Comparison of ENCODE assay signal across 12 cellular contexts in genomic region chr4:104591505-104591904, GRCh38.
DNase-seq lines count a peak whose midpoint lies in the region; ATAC-seq and TF ChIP-seq lines count a peak whose summit lies in the region.
"Had no signal": no experiment of that assay in that cellular context is flagged by ENCODE, and none has a peak within 500 bp of the region (broad histone marks: within the 10 kb centered on the region; RNA-seq: fewer than 3 reads in every experiment).

No MANE protein-coding gene starts in this region.

- H3K79me2 ChIP-seq in parathyroid adenoma = no peaks in the 10 kb centered on the region

- H3K9me3 ChIP-seq in heart right ventricle (no peaks in the 10 kb centered on the region), parathyroid adenoma (ENCODE audit: control insufficient read depth, low read length) (no peaks in the 10 kb centered on the region)

- no peak overlapping the region for H3K27ac Mint-ChIP-seq in chondrocyte (ENCODE audit: unreplicated experiment)
- H3K27ac Mint-ChIP-seq: CD4-positive, CD25-positive, alpha-beta regulatory T cell had no signal

- no peak overlapping the region for H3K4me2 ChIP-seq in parathyroid adenoma (ENCODE audit: low read length)

- DNase-seq in HT-29 (ENCODE audit: low spot score) (peak; percentile 17), NCI-H345 treated with DMSO at 0.1 percent for 48 hours (lab: John Stamatoyannopoulos, UW; ENCODE audit: unreplicated experiment) (peak; percentile 82), heart right ventricle (peak; percentile 19 to 45), chondrocyte (ENCODE audit: low spot score) (no peak), superior temporal gyrus (ENCODE audit: extremely low spot score) (no peak)
- DNase-seq: activated CD4-positive, alpha-beta T cell treated with anti-CD3 and anti-CD28 coated beads, Interleukin-2, amount 50 U/mL, for 4 hours; CD4-positive, CD25-positive, alpha-beta regulatory T cell had no signal

- H3K4me1 ChIP-seq in heart right ventricle = peaks cover 0 to 23% (median 6%) of the 10 kb centered on the region in 9 donors
- peaks cover 7% of the 10 kb centered on the region for H3K4me1 ChIP-seq in parathyroid adenoma

- peak overlapping the region; percentile 60 for H2AFZ ChIP-seq in parathyroid adenoma

- peak; percentile 46 to 89 (median 77) for ATAC-seq in heart right ventricle
- no peak for ATAC-seq in GM19023 (IDR thresholded peaks at IDR 0.05; ENCODE audit: unreplicated experiment)
- no peak for ATAC-seq in HG03432 (IDR thresholded peaks at IDR 0.05; ENCODE audit: unreplicated experiment)

- TF ChIP-seq CTCF in heart right ventricle (IDR thresholded peaks at IDR 0.05) = no peak
- no peak for TF ChIP-seq CTCF in parathyroid adenoma (IDR thresholded peaks at IDR 0.05)
- TF ChIP-seq CTCF in chondrocyte (IDR thresholded peaks at IDR 0.05) = no peak

- no peak overlapping the region for H3K4me3 Mint-ChIP-seq in chondrocyte (ENCODE audit: unreplicated experiment)
- H3K4me3 Mint-ChIP-seq: CD4-positive, CD25-positive, alpha-beta regulatory T cell had no signal

- H3K4me3 ChIP-seq in heart right ventricle = no peak overlapping the region
- no peak overlapping the region for H3K4me3 ChIP-seq in parathyroid adenoma (ENCODE audit: low read depth, low read length)

- no peaks in the 10 kb centered on the region for H3K27me3 ChIP-seq in heart right ventricle
- H3K27me3 ChIP-seq in parathyroid adenoma (ENCODE audit: control insufficient read depth, insufficient read depth, low read length) = no peaks in the 10 kb centered on the region

- 34 to 47% methylated on average over 2 of the region's 2 CpGs for WGBS in heart right ventricle, 2 donors

- H3K36me3 Mint-ChIP-seq in chondrocyte (ENCODE audit: low read depth) = no peaks in the 10 kb centered on the region
- H3K36me3 Mint-ChIP-seq: brain; CD4-positive, CD25-positive, alpha-beta regulatory T cell had no signal

- H3K27ac ChIP-seq in heart right ventricle = no peak overlapping the region
- peak overlapping the region; percentile 34 for H3K27ac ChIP-seq in parathyroid adenoma
- H3K27ac ChIP-seq: RWPE1 had no signal

- intact Hi-C loops in heart right ventricle (cut with DNase I) = loop anchor here in 1 of 10 donors (5.0 kb wide), 1 partner anchor 99 kb away; the partner anchor contains the start of gene CXXC4

- H3K4me1 Mint-ChIP-seq in chondrocyte (ENCODE audit: low read depth) = peaks cover 5% of the 10 kb centered on the region
- H3K4me1 Mint-ChIP-seq: CD4-positive, CD25-positive, alpha-beta regulatory T cell had no signal

- H3K36me3 ChIP-seq in heart right ventricle (no peaks in the 10 kb centered on the region), parathyroid adenoma (ENCODE audit: control insufficient read depth, insufficient read depth, low read length) (no peaks in the 10 kb centered on the region)

- no peaks in the 10 kb centered on the region for H3K9me3 Mint-ChIP-seq in chondrocyte (ENCODE audit: low read depth)
- H3K9me3 Mint-ChIP-seq: brain had no signal

- no peak overlapping the region for H3K9ac ChIP-seq in parathyroid adenoma

- H3K27me3 Mint-ChIP-seq in chondrocyte (ENCODE audit: low read depth) = peaks cover 2% of the 10 kb centered on the region
- H3K27me3 Mint-ChIP-seq: brain; CD4-positive, CD25-positive, alpha-beta regulatory T cell had no signal

Comparison
In these comparisons a context has a peak if more than half of its experiments do, and no peak if none do; other contexts are left out.
1. DNase-seq: peak in HT-29 (single experiment), NCI-H345 treated with DMSO at 0.1 percent for 48 hours (single experiment) and heart right ventricle (2 of 2); none in chondrocyte (single experiment) and superior temporal gyrus (single experiment).
2. ATAC-seq: peak in heart right ventricle (8 of 8); none in GM19023 (single experiment) and HG03432 (single experiment).